Comparison of ENCODE assay signal across 1 cellular context in genomic region chr6:152982768-152983636, GRCh38.
TF ChIP-seq lines count a peak whose summit lies in the region.

Gene FBXO5 (minus strand): TSS chr6:152983041. CDS start chr6:152982959, 82 bp downstream.

TF ChIP-seq in GM12878, 131 proteins besides CTCF, POLR2A, EP300 and RAD21 (continued from another document and continues in another):
- TF ChIP-seq IKZF1 (conservative IDR thresholded peaks at IDR 0.05) (peak; percentile 94; the same call in 1 of the 2 replicates), NR2C1 (IDR thresholded peaks at IDR 0.05) (peak; percentile 65), CHD2 (IDR thresholded peaks at IDR 0.05; ENCODE audit: borderline replicate concordance, low read depth, low read length) (peak; percentile 94), ZNF622 (IDR thresholded peaks at IDR 0.05) (no peak), USF1 (IDR thresholded peaks at IDR 0.05; ENCODE audit: borderline replicate concordance, extremely low read length, insufficient read depth, low read depth, low read length) (peak; percentile 33), NKRF (conservative IDR thresholded peaks at IDR 0.05) (peak; percentile 100), KDM1A (IDR thresholded peaks at IDR 0.05; ENCODE audit: borderline replicate concordance) (no peak), NR2C2 (IDR thresholded peaks at IDR 0.05; ENCODE audit: borderline replicate concordance, control insufficient read depth, insufficient read length, low read depth) (no peak), ETV6 (conservative IDR thresholded peaks at IDR 0.05 in 1 of 2, IDR thresholded peaks at IDR 0.05 in 1 of 2; ENCODE audit: borderline replicate concordance in 1 of 2, low read depth in 1 of 2) (no peak), DPF2 (IDR thresholded peaks at IDR 0.05) (no peak), SMC3 (IDR thresholded peaks at IDR 0.05; ENCODE audit: borderline replicate concordance, low read length) (no peak), TCF12 (IDR thresholded peaks at IDR 0.05; ENCODE audit: low read depth, low read length) (peak; percentile 65; the same call in 1 of the 2 replicates), CBFB (IDR thresholded peaks at IDR 0.05; ENCODE audit: low read depth) (no peak), SMARCA5 (IDR thresholded peaks at IDR 0.05) (peak; percentile 46; the same call in 1 of the 2 replicates), LARP7 (IDR thresholded peaks at IDR 0.05) (peak; percentile 42; the same call in 1 of the 2 replicates), ZNF274 (IDR thresholded peaks at IDR 0.05; ENCODE audit: insufficient read depth, insufficient read length) (no peak), E2F8 (IDR thresholded peaks at IDR 0.05; ENCODE audit: low read depth, partially characterized antibody) (no peak), SIX5 (IDR thresholded peaks at IDR 0.05; ENCODE audit: low read depth, low read length, severe bottlenecking) (no peak), PML (IDR thresholded peaks at IDR 0.05; ENCODE audit: low read length) (peak; percentile 86), MXI1 (IDR thresholded peaks at IDR 0.05; ENCODE audit: low read depth, low read length) (peak; percentile 87), ZNF592 (IDR thresholded peaks at IDR 0.05) (no peak), CBX3 (IDR thresholded peaks at IDR 0.05; ENCODE audit: borderline replicate concordance, low read depth) (no peak), POLR2AphosphoS5 (IDR thresholded peaks at IDR 0.05; ENCODE audit: low read length) (peak; percentile 87), RFX5 (IDR thresholded peaks at IDR 0.05; ENCODE audit: low read depth, low read length) (0 out of 2 replicates have a peak, but pooled peaks have one; percentile 32), SP1 (IDR thresholded peaks at IDR 0.05; ENCODE audit: low read depth, low read length) (peak; percentile 98), GATAD2B (conservative IDR thresholded peaks at IDR 0.05; ENCODE audit: low read depth) (peak; percentile 29; the same call in 1 of the 2 replicates), ZBTB40 (IDR thresholded peaks at IDR 0.05; ENCODE audit: borderline replicate concordance) (peak; percentile 72; the same call in 1 of the 2 replicates), JUNB (IDR thresholded peaks at IDR 0.05) (no peak), EGR1 (IDR thresholded peaks at IDR 0.05; ENCODE audit: borderline replicate concordance in 1 of 2, low read depth in 2 of 2, low read length in 2 of 2) (peak in 1 of 2 experiments; percentile 53; a peak in 1 of 3 replicates), SIN3A (IDR thresholded peaks at IDR 0.05; ENCODE audit: low read depth, low read length) (peak; percentile 100), TAF1 (IDR thresholded peaks at IDR 0.05; ENCODE audit: borderline replicate concordance, low read depth, low read length) (peak; percentile 74), ZBTB11 (CRISPR knock-in tag; IDR thresholded peaks at IDR 0.05) (0 out of 2 replicates have a peak, but pooled peaks have one; percentile 8), FOXM1 (IDR thresholded peaks at IDR 0.05; ENCODE audit: low read depth, low read length) (peak; percentile 88; the same call in 1 of the 2 replicates), IKZF2 (IDR thresholded peaks at IDR 0.05) (peak in 1 of 2 experiments; percentile 12; a peak in 1 of 4 replicates), E2F4 (IDR thresholded peaks at IDR 0.05; ENCODE audit: low read depth, low read length) (peak; percentile 93), MAX (IDR thresholded peaks at IDR 0.05; ENCODE audit: low read depth, low read length) (peak; percentile 15), HDAC2 (IDR thresholded peaks at IDR 0.05) (peak; percentile 100), SKIL (IDR thresholded peaks at IDR 0.05; ENCODE audit: low read depth, poor library complexity, severe bottlenecking) (peak; percentile 75), ASH2L (IDR thresholded peaks at IDR 0.05; ENCODE audit: borderline replicate concordance, low read depth) (no peak)
